In genomic region chr17:14301279-14301760, GRCh38 we compare ENCODE assay signal across 8 cellular contexts. TPM values are rescaled to one million over a fixed set of nuclear protein-coding genes. Genes with fewer than 3 reads are reported as not detected.
DNase-seq lines count a peak whose midpoint lies in the region; ATAC-seq, FAIRE-seq and TF ChIP-seq lines count a peak whose summit lies in the region.

No MANE protein-coding gene starts in this region.

- H4K20me1 ChIP-seq in smooth muscle cell (ENCODE audit: low read depth) = peaks cover 50% of the 10 kb centered on the region

- H3K4me3 ChIP-seq in HUES48 (ENCODE audit: low read depth, low read length) = peak overlapping the region; percentile 77
- peak overlapping the region; percentile 41 for H3K4me3 ChIP-seq in right cardiac atrium (ENCODE audit: low read length)
- peak overlapping the region; percentile 84 for H3K4me3 ChIP-seq in smooth muscle cell

- intact Hi-C loops in activated T-helper 1 cell treated with anti-CD3 and anti-CD28 coated beads, Interleukin-12 subunit alpha, Interleukin-12 subunit beta, Interleukin-2, Interleukin-4 antibody, amounts not matched to agents 30 ng/mL and 10 ng/mL and 1 ng/mL, durations not matched to agents 14 hours and 24 hours and 36 hours (cut with micrococcal nuclease) = loop anchor here (1.0 to 10.0 kb wide), 6 partner anchors 35 to 1283 kb away; partner anchors contain the start of genes COX10 and ELAC2
- intact Hi-C loops in right cardiac atrium (cut with DNase I) = loop anchor here (5.0 to 10.0 kb wide), 2 partner anchors 704 to 967 kb away; no protein-coding TSS in a partner anchor

- H3K9ac ChIP-seq in HUES48 (ENCODE audit: low read depth, low read length) (peak overlapping the region; percentile 32; the same call in 1 of the 2 replicates), smooth muscle cell (ENCODE audit: low read depth) (peak overlapping the region; percentile 67)

- peaks cover 14% of the 10 kb centered on the region for H3K27me3 Mint-ChIP-seq in activated T-helper 1 cell treated with anti-CD3 and anti-CD28 coated beads, Interleukin-12 subunit alpha, Interleukin-12 subunit beta, Interleukin-2, Interleukin-4 antibody, amounts not matched to agents 30 ng/mL and 10 ng/mL and 1 ng/mL, durations not matched to agents 14 hours and 24 hours and 36 hours (ENCODE audit: insufficient read depth)

- DNase-seq in activated CD8-positive, alpha-beta memory T cell treated with anti-CD3 and anti-CD28 coated beads, Interleukin-2, amount 50 U/mL, for 4 hours = peak; percentile 47
- DNase-seq in activated CD8-positive, alpha-beta memory T cell treated with anti-CD3 and anti-CD28 coated beads for 24 hours = no peak
- peak; percentile 25 for DNase-seq in activated T-helper 1 cell treated with anti-CD3 and anti-CD28 coated beads, Interleukin-12 subunit alpha, Interleukin-12 subunit beta, Interleukin-2, Interleukin-4 antibody, amounts not matched to agents 30 ng/mL and 10 ng/mL and 1 ng/mL, durations not matched to agents 14 hours and 24 hours and 36 hours (ENCODE audit: low spot score)
- DNase-seq in right cardiac atrium (no peak), smooth muscle cell (lab: John Stamatoyannopoulos, UW; ENCODE audit: unreplicated experiment) (no peak), GM19240 (ENCODE audit: insufficient read length, low spot score) (no peak), RCC 7860 (ENCODE audit: low spot score) (no peak)

- peaks cover 26% of the 10 kb centered on the region for H3K36me3 Mint-ChIP-seq in activated T-helper 1 cell treated with anti-CD3 and anti-CD28 coated beads, Interleukin-12 subunit alpha, Interleukin-12 subunit beta, Interleukin-2, Interleukin-4 antibody, amounts not matched to agents 30 ng/mL and 10 ng/mL and 1 ng/mL, durations not matched to agents 14 hours and 24 hours and 36 hours (ENCODE audit: low read depth)

- peaks cover 91% of the 10 kb centered on the region for H3K27me3 ChIP-seq in HUES48 (ENCODE audit: control insufficient read depth, insufficient read depth, low read length)
- H3K27me3 ChIP-seq in right cardiac atrium (ENCODE audit: control insufficient read depth, insufficient read depth) = no peaks in the 10 kb centered on the region
- H3K27me3 ChIP-seq in smooth muscle cell (ENCODE audit: low read depth) = peaks cover 29% of the 10 kb centered on the region

- no peak for TF ChIP-seq CTCF in smooth muscle cell (IDR thresholded peaks at IDR 0.05; ENCODE audit: borderline replicate concordance, insufficient read depth, poor library complexity, severe bottlenecking)

- H2AFZ ChIP-seq in smooth muscle cell (ENCODE audit: low read depth) = peak overlapping the region; percentile 91

- H3F3A ChIP-seq in smooth muscle cell (ENCODE audit: low read depth) = no peaks in the 10 kb centered on the region

- peaks cover 52% of the 10 kb centered on the region for H3K79me2 ChIP-seq in smooth muscle cell (ENCODE audit: low read depth)

- H3K4me3 Mint-ChIP-seq in activated T-helper 1 cell treated with anti-CD3 and anti-CD28 coated beads, Interleukin-12 subunit alpha, Interleukin-12 subunit beta, Interleukin-2, Interleukin-4 antibody, amounts not matched to agents 30 ng/mL and 10 ng/mL and 1 ng/mL, durations not matched to agents 14 hours and 24 hours and 36 hours = peak overlapping the region; percentile 93

- H3K9me3 ChIP-seq in HUES48 (ENCODE audit: control insufficient read depth, insufficient read depth, low read length) = no peaks in the 10 kb centered on the region
- no peaks in the 10 kb centered on the region for H3K9me3 ChIP-seq in right cardiac atrium (ENCODE audit: control insufficient read depth, low read length)
- H3K9me3 ChIP-seq in smooth muscle cell (replicated peaks; ENCODE audit: low read depth) = no peaks in the 10 kb centered on the region

- FAIRE-seq in RCC 7860 (lab: Jason Lieb, UNC) = no peak

- WGBS in right cardiac atrium = under 1% methylated on average over 56 of the region's 56 CpGs
- under 1% methylated on average over 56 of the region's 56 CpGs for WGBS in smooth muscle cell (ENCODE audit: low lambda C conversion rate)

- H3K4me1 Mint-ChIP-seq in activated T-helper 1 cell treated with anti-CD3 and anti-CD28 coated beads, Interleukin-12 subunit alpha, Interleukin-12 subunit beta, Interleukin-2, Interleukin-4 antibody, amounts not matched to agents 30 ng/mL and 10 ng/mL and 1 ng/mL, durations not matched to agents 14 hours and 24 hours and 36 hours (ENCODE audit: low read depth) = peaks cover 66% of the 10 kb centered on the region

- H3K4me2 ChIP-seq in smooth muscle cell = peak overlapping the region; percentile 98

- H3K4me1 ChIP-seq in HUES48 (ENCODE audit: control insufficient read depth, insufficient read depth, low read length) (peaks cover 54% of the 10 kb centered on the region), right cardiac atrium (ENCODE audit: control insufficient read depth, insufficient read depth, low read length) (no peaks in the 10 kb centered on the region), smooth muscle cell (ENCODE audit: low read depth) (peaks cover 39% of the 10 kb centered on the region)

- peak overlapping the region; percentile 90 for H3K27ac Mint-ChIP-seq in activated T-helper 1 cell treated with anti-CD3 and anti-CD28 coated beads, Interleukin-12 subunit alpha, Interleukin-12 subunit beta, Interleukin-2, Interleukin-4 antibody, amounts not matched to agents 30 ng/mL and 10 ng/mL and 1 ng/mL, durations not matched to agents 14 hours and 24 hours and 36 hours

- H3K36me3 ChIP-seq in HUES48 (ENCODE audit: control insufficient read depth, insufficient read depth, low read length) = no peaks in the 10 kb centered on the region
- H3K36me3 ChIP-seq in smooth muscle cell (ENCODE audit: low read depth) = no peaks in the 10 kb centered on the region

- no peaks in the 10 kb centered on the region for H3K9me3 Mint-ChIP-seq in activated T-helper 1 cell treated with anti-CD3 and anti-CD28 coated beads, Interleukin-12 subunit alpha, Interleukin-12 subunit beta, Interleukin-2, Interleukin-4 antibody, amounts not matched to agents 30 ng/mL and 10 ng/mL and 1 ng/mL, durations not matched to agents 14 hours and 24 hours and 36 hours

- ATAC-seq in right cardiac atrium = peak; percentile 2 to 4

- H3K27ac ChIP-seq in HUES48 (ENCODE audit: low read depth, low read length) (peak overlapping the region; percentile 43), right cardiac atrium (ENCODE audit: low read length) (peak overlapping the region; percentile 20), smooth muscle cell (ENCODE audit: low read depth) (no peak overlapping the region)

RNA-seq across cellular contexts. Expression of gene HS3ST3B1, which starts 0.4 kb away (rescaled TPM):
- 32.3 and 33.8 TPM in 2 replicates for total RNA-seq in activated T-helper 1 cell treated with anti-CD3 and anti-CD28 coated beads, Interleukin-12 subunit alpha, Interleukin-12 subunit beta, Interleukin-2, Interleukin-4 antibody, amounts not matched to agents 30 ng/mL and 10 ng/mL and 1 ng/mL, durations not matched to agents 14 hours and 24 hours and 36 hours
- total RNA-seq in right cardiac atrium = 1 to 10 TPM; 1.1 to 2.6 (median 2.1) TPM
- 0.93 TPM for polyA plus RNA-seq in right cardiac atrium
- total RNA-seq in smooth muscle cell = 17.3 and 20.6 TPM in 2 replicates
- polyA plus RNA-seq in smooth muscle cell = 11.3 and 13.2 TPM in 2 replicates

Comparison
In these comparisons a context has a peak if more than half of its experiments do, and no peak if none do; other contexts are left out.
1. DNase-seq: peak in activated CD8-positive, alpha-beta memory T cell treated with anti-CD3 and anti-CD28 coated beads, Interleukin-2, amount 50 U/mL, for 4 hours (single experiment) and activated T-helper 1 cell treated with anti-CD3 and anti-CD28 coated beads, Interleukin-12 subunit alpha, Interleukin-12 subunit beta, Interleukin-2, Interleukin-4 antibody, amounts not matched to agents 30 ng/mL and 10 ng/mL and 1 ng/mL, durations not matched to agents 14 hours and 24 hours and 36 hours (single experiment); none in activated CD8-positive, alpha-beta memory T cell treated with anti-CD3 and anti-CD28 coated beads for 24 hours (single experiment), right cardiac atrium (0 of 3), smooth muscle cell (single experiment), GM19240 (single experiment) and RCC 7860 (single experiment).
2. Peak in every context shown above with its lines, with median percentiles within 50 percentile points of each other: H3K4me3 ChIP-seq.